1 cellular context compared by ENCODE assay signal in genomic region chr14:49620182-49621113, GRCh38.
TF ChIP-seq lines count a peak whose summit lies in the region.

Gene MGAT2 (plus strand): TSS chr14:49620799. CDS start chr14:49621269, 470 bp downstream.
Gene RPL36AL (minus strand): TSS chr14:49620626. CDS start chr14:49619104, 1,522 bp downstream.

TF ChIP-seq in K562, 482 proteins besides CTCF, POLR2A, EP300 and RAD21 (continued from another document and continues in another):
- TF ChIP-seq, protein P1, sequence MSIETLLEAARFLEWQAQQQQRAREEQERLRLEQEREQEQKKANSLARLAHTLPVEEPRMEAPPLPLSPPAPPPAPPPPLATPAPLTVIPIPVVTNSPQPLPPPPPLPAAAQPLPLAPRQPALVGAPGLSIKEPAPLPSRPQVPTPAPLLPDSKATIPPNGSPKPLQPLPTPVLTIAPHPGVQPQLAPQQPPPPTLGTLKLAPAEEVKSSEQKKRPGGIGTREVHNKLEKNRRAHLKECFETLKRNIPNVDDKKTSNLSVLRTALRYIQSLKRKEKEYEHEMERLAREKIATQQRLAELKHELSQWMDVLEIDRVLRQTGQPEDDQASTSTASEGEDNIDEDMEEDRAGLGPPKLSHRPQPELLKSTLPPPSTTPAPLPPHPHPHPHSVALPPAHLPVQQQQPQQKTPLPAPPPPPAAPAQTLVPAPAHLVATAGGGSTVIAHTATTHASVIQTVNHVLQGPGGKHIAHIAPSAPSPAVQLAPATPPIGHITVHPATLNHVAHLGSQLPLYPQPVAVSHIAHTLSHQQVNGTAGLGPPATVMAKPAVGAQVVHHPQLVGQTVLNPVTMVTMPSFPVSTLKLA (conservative IDR thresholded peaks at IDR 0.05) = peak; percentile 67 to 74
- TF ChIP-seq, protein P2, sequence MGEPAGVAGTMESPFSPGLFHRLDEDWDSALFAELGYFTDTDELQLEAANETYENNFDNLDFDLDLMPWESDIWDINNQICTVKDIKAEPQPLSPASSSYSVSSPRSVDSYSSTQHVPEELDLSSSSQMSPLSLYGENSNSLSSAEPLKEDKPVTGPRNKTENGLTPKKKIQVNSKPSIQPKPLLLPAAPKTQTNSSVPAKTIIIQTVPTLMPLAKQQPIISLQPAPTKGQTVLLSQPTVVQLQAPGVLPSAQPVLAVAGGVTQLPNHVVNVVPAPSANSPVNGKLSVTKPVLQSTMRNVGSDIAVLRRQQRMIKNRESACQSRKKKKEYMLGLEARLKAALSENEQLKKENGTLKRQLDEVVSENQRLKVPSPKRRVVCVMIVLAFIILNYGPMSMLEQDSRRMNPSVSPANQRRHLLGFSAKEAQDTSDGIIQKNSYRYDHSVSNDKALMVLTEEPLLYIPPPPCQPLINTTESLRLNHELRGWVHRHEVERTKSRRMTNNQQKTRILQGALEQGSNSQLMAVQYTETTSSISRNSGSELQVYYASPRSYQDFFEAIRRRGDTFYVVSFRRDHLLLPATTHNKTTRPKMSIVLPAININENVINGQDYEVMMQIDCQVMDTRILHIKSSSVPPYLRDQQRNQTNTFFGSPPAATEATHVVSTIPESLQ (CRISPR knock-in tag; IDR thresholded peaks at IDR 0.05) = 0 out of 2 replicates have a peak, but pooled peaks have one; percentile 6
- TF ChIP-seq PHB2 (IDR thresholded peaks at IDR 0.05; ENCODE audit: low read depth) = no peak
- peak; percentile 54; the same call in 1 of the 2 replicates for TF ChIP-seq NKRF (IDR thresholded peaks at IDR 0.05; ENCODE audit: borderline replicate concordance)
- TF ChIP-seq TSHZ1 (CRISPR knock-in tag; IDR thresholded peaks at IDR 0.05) = no peak
- TF ChIP-seq ERF (CRISPR knock-in tag; IDR thresholded peaks at IDR 0.05) = no peak; the same call in 1 of the 2 replicates
- TF ChIP-seq HDAC1 (IDR thresholded peaks at IDR 0.05) = peak in 1 of 2 experiments; percentile 29; a peak in 1 of 4 replicates
- TF ChIP-seq, protein P3, sequence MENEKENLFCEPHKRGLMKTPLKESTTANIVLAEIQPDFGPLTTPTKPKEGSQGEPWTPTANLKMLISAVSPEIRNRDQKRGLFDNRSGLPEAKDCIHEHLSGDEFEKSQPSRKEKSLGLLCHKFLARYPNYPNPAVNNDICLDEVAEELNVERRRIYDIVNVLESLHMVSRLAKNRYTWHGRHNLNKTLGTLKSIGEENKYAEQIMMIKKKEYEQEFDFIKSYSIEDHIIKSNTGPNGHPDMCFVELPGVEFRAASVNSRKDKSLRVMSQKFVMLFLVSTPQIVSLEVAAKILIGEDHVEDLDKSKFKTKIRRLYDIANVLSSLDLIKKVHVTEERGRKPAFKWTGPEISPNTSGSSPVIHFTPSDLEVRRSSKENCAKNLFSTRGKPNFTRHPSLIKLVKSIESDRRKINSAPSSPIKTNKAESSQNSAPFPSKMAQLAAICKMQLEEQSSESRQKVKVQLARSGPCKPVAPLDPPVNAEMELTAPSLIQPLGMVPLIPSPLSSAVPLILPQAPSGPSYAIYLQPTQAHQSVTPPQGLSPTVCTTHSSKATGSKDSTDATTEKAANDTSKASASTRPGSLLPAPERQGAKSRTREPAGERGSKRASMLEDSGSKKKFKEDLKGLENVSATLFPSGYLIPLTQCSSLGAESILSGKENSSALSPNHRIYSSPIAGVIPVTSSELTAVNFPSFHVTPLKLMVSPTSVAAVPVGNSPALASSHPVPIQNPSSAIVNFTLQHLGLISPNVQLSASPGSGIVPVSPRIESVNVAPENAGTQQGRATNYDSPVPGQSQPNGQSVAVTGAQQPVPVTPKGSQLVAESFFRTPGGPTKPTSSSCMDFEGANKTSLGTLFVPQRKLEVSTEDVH (IDR thresholded peaks at IDR 0.05; ENCODE audit: low read depth, partially characterized antibody) = peak; percentile 31
- TF ChIP-seq, protein P4, sequence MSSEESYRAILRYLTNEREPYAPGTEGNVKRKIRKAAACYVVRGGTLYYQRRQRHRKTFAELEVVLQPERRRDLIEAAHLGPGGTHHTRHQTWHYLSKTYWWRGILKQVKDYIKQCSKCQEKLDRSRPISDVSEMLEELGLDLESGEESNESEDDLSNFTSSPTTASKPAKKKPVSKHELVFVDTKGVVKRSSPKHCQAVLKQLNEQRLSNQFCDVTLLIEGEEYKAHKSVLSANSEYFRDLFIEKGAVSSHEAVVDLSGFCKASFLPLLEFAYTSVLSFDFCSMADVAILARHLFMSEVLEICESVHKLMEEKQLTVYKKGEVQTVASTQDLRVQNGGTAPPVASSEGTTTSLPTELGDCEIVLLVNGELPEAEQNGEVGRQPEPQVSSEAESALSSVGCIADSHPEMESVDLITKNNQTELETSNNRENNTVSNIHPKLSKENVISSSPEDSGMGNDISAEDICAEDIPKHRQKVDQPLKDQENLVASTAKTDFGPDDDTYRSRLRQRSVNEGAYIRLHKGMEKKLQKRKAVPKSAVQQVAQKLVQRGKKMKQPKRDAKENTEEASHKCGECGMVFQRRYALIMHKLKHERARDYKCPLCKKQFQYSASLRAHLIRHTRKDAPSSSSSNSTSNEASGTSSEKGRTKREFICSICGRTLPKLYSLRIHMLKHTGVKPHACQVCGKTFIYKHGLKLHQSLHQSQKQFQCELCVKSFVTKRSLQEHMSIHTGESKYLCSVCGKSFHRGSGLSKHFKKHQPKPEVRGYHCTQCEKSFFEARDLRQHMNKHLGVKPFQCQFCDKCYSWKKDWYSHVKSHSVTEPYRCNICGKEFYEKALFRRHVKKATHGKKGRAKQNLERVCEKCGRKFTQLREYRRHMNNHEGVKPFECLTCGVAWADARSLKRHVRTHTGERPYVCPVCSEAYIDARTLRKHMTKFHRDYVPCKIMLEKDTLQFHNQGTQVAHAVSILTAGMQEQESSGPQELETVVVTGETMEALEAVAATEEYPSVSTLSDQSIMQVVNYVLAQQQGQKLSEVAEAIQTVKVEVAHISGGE (CRISPR knock-in tag; IDR thresholded peaks at IDR 0.05) = peak in 1 of 3 experiments; percentile 73; a peak in 2 of 6 replicates
- peak; percentile 55; the same call in 1 of the 2 replicates for TF ChIP-seq SMAD4 (CRISPR knock-in tag; conservative IDR thresholded peaks at IDR 0.05)
- peak; percentile 87 for TF ChIP-seq POLR2AphosphoS5 (IDR thresholded peaks at IDR 0.05; ENCODE audit: control insufficient read depth, insufficient read depth, low read depth, low read length)
- TF ChIP-seq TBP (optimal IDR thresholded peaks at IDR 0.05; ENCODE audit: low read depth, low read length) = peak; percentile 92
- no peak for TF ChIP-seq PRPF4 (IDR thresholded peaks at IDR 0.05; ENCODE audit: insufficient read depth, low read depth, low read length, poor library complexity, severe bottlenecking)
- peak; percentile 90 for TF ChIP-seq POLR2B (IDR thresholded peaks at IDR 0.05; ENCODE audit: low read depth, partially characterized antibody)
- TF ChIP-seq RNF2 (IDR thresholded peaks at IDR 0.05) = peak; percentile 20; the same call in 1 of the 2 replicates
- TF ChIP-seq ESRRA (IDR thresholded peaks at IDR 0.05; ENCODE audit: borderline replicate concordance, low read depth) = no peak
- TF ChIP-seq RAD51 (IDR thresholded peaks at IDR 0.05; ENCODE audit: borderline replicate concordance, low read depth) = peak; percentile 36; the same call in 1 of the 2 replicates
- peak; percentile 64; the same call in 1 of the 2 replicates for TF ChIP-seq CGGBP1 (CRISPR knock-in tag; IDR thresholded peaks at IDR 0.05)
- no peak; the same call in 1 of the 2 replicates for TF ChIP-seq POLR2AphosphoS2 (IDR thresholded peaks at IDR 0.05; ENCODE audit: low read length)
- no peak for TF ChIP-seq ZNF561 (CRISPR knock-in tag; conservative IDR thresholded peaks at IDR 0.05)
- peak; percentile 35 for TF ChIP-seq CTCFL (IDR thresholded peaks at IDR 0.05; ENCODE audit: borderline replicate concordance, insufficient read depth, low read depth, low read length, poor library complexity, severe bottlenecking)
- no peak for TF ChIP-seq ZNF354B (CRISPR knock-in tag; IDR thresholded peaks at IDR 0.05)
- peak; percentile 56; the same call in 1 of the 2 replicates for TF ChIP-seq GTF2F1 (IDR thresholded peaks at IDR 0.05; ENCODE audit: low read depth, low read length)
- no peak for TF ChIP-seq HEY1 (CRISPR knock-in tag; IDR thresholded peaks at IDR 0.05; ENCODE audit: borderline replicate concordance)
- TF ChIP-seq POU5F1 (IDR thresholded peaks at IDR 0.05; ENCODE audit: borderline replicate concordance, low read depth, low read length, partially characterized antibody) = no peak
- no peak for TF ChIP-seq LARP7 (IDR thresholded peaks at IDR 0.05)
